ENCODE assay signal across 8 cellular contexts in genomic region chr3:126356373-126357298, GRCh38. TPM values are rescaled to one million over a fixed set of nuclear protein-coding genes. Genes with fewer than 3 reads are reported as not detected.
DNase-seq lines count a peak whose midpoint lies in the region; ATAC-seq, FAIRE-seq and TF ChIP-seq lines count a peak whose summit lies in the region.

No MANE protein-coding gene starts in this region.

- no peak overlapping the region for H3K23ac ChIP-seq in H1 (ENCODE audit: insufficient read length)

- TF ChIP-seq RAD21 in H1 (IDR thresholded peaks at IDR 0.05 in 1 of 2, conservative IDR thresholded peaks at IDR 0.05 in 1 of 2; ENCODE audit: low read depth in 2 of 2, low read length in 2 of 2), result no peak

- TF ChIP-seq EP300 in H1 (IDR thresholded peaks at IDR 0.05; ENCODE audit: borderline replicate concordance in 1 of 2, low read depth in 2 of 2, low read length in 2 of 2), result no peak

- in situ Hi-C loops in Panc1 (cut with HindIII; ENCODE audit: low pct_unique_long_range_greater_than_20kb, low sequenced_read_pairs), result no loop called here

- H2BK20ac ChIP-seq in H1 (ENCODE audit: low read length), result 0 out of 2 replicates have a peak overlapping the region, but pooled peaks have one; percentile 32

- H2AK5ac ChIP-seq in H1 (ENCODE audit: low read depth, low read length), result peak overlapping the region; percentile 97

- intact Hi-C loops in Panc1 (cut with micrococcal nuclease; ENCODE audit: unreplicated experiment), result no loop called here
- intact Hi-C loops in vagina (cut with DNase I), result loop anchor here (10.0 kb wide), 2 partner anchors 92 to 118 kb away; partner anchors contain the start of gene ZXDC

- whole genome bisulfite sequencing in H1 (ENCODE audit: extremely low coverage in 1 of 2, insufficient coverage in 1 of 2, insufficient read length in 1 of 2, insufficient replicate concordance in 2 of 2, low coverage in 1 of 2, low lambda C conversion rate in 2 of 2, missing lambda C conversion rate in 1 of 2), 2 experiments, result 3% methylated on average over 53 of the region's 105 CpGs; no CpG with 5 or more reads in 1 of the 2 experiments

- H4K20me1 ChIP-seq in H1 (replicated peaks in 1 of 2; ENCODE audit: control insufficient read depth in 1 of 2, insufficient read depth in 2 of 2, low read length in 2 of 2), result peaks cover 0 to 9% of the 10 kb centered on the region in 2 experiments

- H3K27ac ChIP-seq in Panc1 (ENCODE audit: low read length) (no peak overlapping the region), H1 (ENCODE audit: low read depth, low read length) (no peak overlapping the region), mucosa of rectum (ENCODE audit: low read depth in 2 of 2, low read length in 2 of 2) (peak overlapping the region; percentile 48 to 76), vagina (peak overlapping the region; percentile 87)

- H2BK5ac ChIP-seq in H1 (ENCODE audit: low read depth, low read length), result peak overlapping the region; percentile 88; the same call in 1 of the 2 replicates

- H3K23me2 ChIP-seq in H1 (ENCODE audit: low read depth, low read length), result peaks cover 17% of the 10 kb centered on the region

- H2BK12ac ChIP-seq in H1 (ENCODE audit: low read depth, low read length), result peak overlapping the region; percentile 92; the same call in 1 of the 2 replicates

- peak overlapping the region; percentile 91 for H4K91ac ChIP-seq in H1 (replicated peaks; ENCODE audit: insufficient read length, low read length)

- H3K9me3 ChIP-seq in Panc1 (ENCODE audit: control insufficient read depth, insufficient read depth, low read depth, low read length) (no peaks in the 10 kb centered on the region), H1 (ENCODE audit: insufficient read depth in 2 of 2, low read depth in 1 of 2, low read length in 1 of 2) (no peaks in the 10 kb centered on the region), mucosa of rectum (ENCODE audit: control insufficient read depth in 2 of 2, low read length in 2 of 2) (no peaks in the 10 kb centered on the region), vagina (no peaks in the 10 kb centered on the region)

- peak overlapping the region; percentile 93 to 96 for H3K4me2 ChIP-seq in H1 (ENCODE audit: insufficient read depth in 1 of 2, low read depth in 2 of 2, low read length in 2 of 2)

- peak; percentile 55 for DNase-seq in DMS53 (lab: John Stamatoyannopoulos, UW)
- no peak for DNase-seq in DMS53 treated with DMSO at 0.1 percent for 48 hours (lab: John Stamatoyannopoulos, UW; ENCODE audit: unreplicated experiment)
- DNase-seq in Panc1 (ENCODE audit: low read depth, low spot score), result no peak
- DNase-seq in H1 (ENCODE audit: low read depth in 1 of 2, low spot score in 2 of 2), result no peak
- DNase-seq in vagina (ENCODE audit: extremely low spot score in 2 of 2), result no peak
- DNase-seq in SIG-M5 treated with dmso at 0.1 percent for 504 hours (lab: John Stamatoyannopoulos, UW; ENCODE audit: unreplicated experiment), result no peak
- no peak for DNase-seq in H4 (ENCODE audit: low spot score)

- no peak overlapping the region for H3K14ac ChIP-seq in H1 (ENCODE audit: insufficient read length)

- H3K36me3 ChIP-seq in Panc1 (ENCODE audit: control insufficient read depth, insufficient read depth, low read length) (no peaks in the 10 kb centered on the region; the same call in 1 of the 2 replicates), H1 (ENCODE audit: control insufficient read depth in 2 of 4, insufficient read depth in 4 of 4, low read length in 3 of 4) (peaks cover 0 to 5% (median 2%) of the 10 kb centered on the region in 4 experiments; a peak in 2 of 8 replicates), mucosa of rectum (ENCODE audit: control insufficient read depth in 2 of 2, insufficient read depth in 2 of 2, low read length in 2 of 2) (no peaks in the 10 kb centered on the region), vagina (peaks cover 0 to 6% of the 10 kb centered on the region in 2 donors)

- H2BK120ac ChIP-seq in H1 (replicated peaks; ENCODE audit: low read depth, low read length), result no peak overlapping the region

- H2BK15ac ChIP-seq in H1 (ENCODE audit: low read length), result 0 out of 2 replicates have a peak overlapping the region, but pooled peaks have one; percentile 81

- H3K4me1 ChIP-seq in Panc1 (ENCODE audit: control insufficient read depth, insufficient read depth, low read length), result peaks cover 13% of the 10 kb centered on the region
- peaks cover 2 to 25% (median 14%) of the 10 kb centered on the region in 4 experiments for H3K4me1 ChIP-seq in H1 (replicated peaks in 1 of 4; ENCODE audit: control insufficient read depth in 3 of 4, insufficient read depth in 4 of 4, low read length in 3 of 4)
- H3K4me1 ChIP-seq in mucosa of rectum (ENCODE audit: control insufficient read depth in 2 of 2, insufficient read depth in 2 of 2, low read length in 2 of 2), result peaks cover 5 to 14% of the 10 kb centered on the region in 2 donors
- peaks cover 28% of the 10 kb centered on the region for H3K4me1 ChIP-seq in vagina

- CTCF ChIA-PET in Panc1 (lab: Charles Lee) (no interaction called here), H1 (lab: Charles Lee; ENCODE audit: partially characterized antibody) (interaction anchor here (0.7 to 5.7 kb wide), 8 partner anchors 8 to 223 kb away, joined by 3 to 30 read pairs (median 4); no protein-coding TSS in a partner anchor)

- TF ChIP-seq POLR2A in H1 (IDR thresholded peaks at IDR 0.05; ENCODE audit: control extremely low read depth in 1 of 2, low read depth in 2 of 2, low read length in 2 of 2) (no peak; a peak in 1 of 3 replicates), vagina (IDR thresholded peaks at IDR 0.05) (no peak)

- peak overlapping the region; percentile 92 for H4K8ac ChIP-seq in H1 (ENCODE audit: extremely low read depth, insufficient read depth, low read length)

- H3K79me1 ChIP-seq in H1 (ENCODE audit: low read depth, low read length), result 0 out of 2 replicates have a peak, but pooled peaks cover 3% of the 10 kb centered on the region

- peak overlapping the region; percentile 46 for H4K5ac ChIP-seq in H1 (ENCODE audit: insufficient read length, low read depth, low read length)

- H3K18ac ChIP-seq in H1 (ENCODE audit: extremely low read depth, low read length), result peak overlapping the region; percentile 97

- H3K4ac ChIP-seq in H1 (replicated peaks; ENCODE audit: insufficient read length, low read depth, low read length), result no peak overlapping the region

- BruUV-seq in Panc1 (replicated peaks; lab: Mats Ljungman, UMichigan), result no TSS peak

- H3K4me3 ChIP-seq in Panc1 (ENCODE audit: low read depth in 2 of 2, low read length in 2 of 2) (peak overlapping the region; percentile 26 to 44), H1 (ENCODE audit: extremely low read depth in 1 of 4, insufficient read depth in 2 of 4, low read depth in 3 of 4, low read length in 4 of 4) (peak overlapping the region; percentile 61 to 73 (median 68)), mucosa of rectum (ENCODE audit: low read length in 2 of 2) (peak overlapping the region; percentile 70 to 72), vagina (peak overlapping the region; percentile 64 to 98)

- POLR2A ChIA-PET in Panc1 (lab: Charles Lee) (no interaction called here), H1 (lab: Charles Lee; ENCODE audit: partially characterized antibody) (interaction anchor here (1.0 to 1.9 kb wide), 8 partner anchors 8 to 119 kb away, joined by 3 to 8 read pairs (median 4); partner anchors contain the start of gene ZXDC)

- H3K27me3 ChIP-seq in Panc1 (ENCODE audit: control insufficient read depth, insufficient read depth, low read length), result peaks cover 24% of the 10 kb centered on the region
- H3K27me3 ChIP-seq in H1 (replicated peaks in 1 of 4; ENCODE audit: control insufficient read depth in 3 of 4, extremely low read depth in 1 of 4, insufficient read depth in 3 of 4, low read length in 3 of 4), result peaks cover 0 to 17% (median 8%) of the 10 kb centered on the region in 4 experiments; a peak in 6 of 7 replicates
- peaks cover 23 to 34% of the 10 kb centered on the region in 2 donors for H3K27me3 ChIP-seq in mucosa of rectum (ENCODE audit: control insufficient read depth in 2 of 2, insufficient read depth in 2 of 2, low read length in 2 of 2)
- H3K27me3 ChIP-seq in vagina, result no peaks in the 10 kb centered on the region

- H3K79me2 ChIP-seq in H1 (ENCODE audit: control insufficient read depth in 1 of 2, insufficient read depth in 2 of 2, low read length in 2 of 2), result peaks cover 0 to 18% of the 10 kb centered on the region in 2 experiments; a peak in 1 of 4 replicates

- H3K9ac ChIP-seq in H1 (replicated peaks in 1 of 4; ENCODE audit: extremely low read depth in 1 of 4, low read depth in 3 of 4, low read length in 3 of 4) (peak overlapping the region; percentile 42 to 83 (median 70); a peak in 6 of 7 replicates), mucosa of rectum (ENCODE audit: low read depth in 1 of 2, low read length in 2 of 2) (peak overlapping the region; percentile 65 to 72)

- peak overlapping the region; percentile 22 for H3K56ac ChIP-seq in H1 (replicated peaks; ENCODE audit: insufficient read length, low read depth, low read length)

- no peak for ATAC-seq in Panc1

- H2AFZ ChIP-seq in H1 (ENCODE audit: low read length), result no peak overlapping the region

- TF ChIP-seq CTCF in Panc1 (IDR thresholded peaks at IDR 0.05), result no peak
- no peak for TF ChIP-seq CTCF in H1 (IDR thresholded peaks at IDR 0.05; ENCODE audit: control extremely low read depth in 1 of 3, insufficient read depth in 1 of 3, low read depth in 1 of 3, low read length in 3 of 3)
- TF ChIP-seq CTCF in vagina (IDR thresholded peaks at IDR 0.05), result no peak

- no peak for FAIRE-seq in H1 (lab: Jason Lieb, UNC)

RNA-seq across cellular contexts. Expression of gene KLF15, which starts 0.6 kb away (rescaled TPM):
- 0.10 TPM for total RNA-seq in Panc1 (2021; ENCODE audit: unreplicated experiment)
- polyA plus RNA-seq in Panc1 (2012; ENCODE audit: insufficient read length), result not detected
- total RNA-seq in H1 (2021; fragmentation: NEBNext Ultra II Directional; extraction: Animal tissue kit (Norgen Biotek cat#: 25700)), result 17.4 and 19.5 TPM in 2 replicates
- polyA plus RNA-seq in H1 (2011; rRNA removed), result 15.7 and 27.1 TPM in 2 replicates
- 18.4 TPM for polyA plus RNA-seq in H1 (2011; cell fraction: cytosol; rRNA removed)
- 25.2 TPM for polyA plus RNA-seq in H1 (2011; cell fraction: nucleus; rRNA removed)
- polyA plus RNA-seq in H1 (2012, experiment 1 of 2), result 9.7 to 11.7 TPM (median 11.4 TPM) in 4 replicates
- 12.0 TPM for polyA plus RNA-seq in H1 (2012, experiment 2 of 2)
- polyA plus RNA-seq in H1 (2013, experiment 1 of 2), result 7.1 TPM
- 6.9 TPM for polyA plus RNA-seq in H1 (2013, experiment 2 of 2)
- polyA minus RNA-seq in H1 (2011; rRNA and poly(A)+ RNA removed), result 5.5 and 8.5 TPM in 2 replicates
- 10.0 TPM for polyA minus RNA-seq in H1 (2011; cell fraction: cytosol; rRNA and poly(A)+ RNA removed)
- 19.5 TPM for polyA minus RNA-seq in H1 (2011; cell fraction: nucleus; rRNA and poly(A)+ RNA removed)
- total RNA-seq in vagina, result 25.3 TPM
- 1.1 and 1.6 TPM in 2 replicates for total RNA-seq in H4 (2014; rRNA removed; shearing (Covaris generic))

RNA-seq across cellular contexts. Expression of gene CFAP100, which starts 38.1 kb away (rescaled TPM):
- total RNA-seq in Panc1 (2021; ENCODE audit: unreplicated experiment), result not detected
- not detected for polyA plus RNA-seq in Panc1 (2012; ENCODE audit: insufficient read length)
- total RNA-seq in H1 (2021; fragmentation: NEBNext Ultra II Directional; extraction: Animal tissue kit (Norgen Biotek cat#: 25700)), result not detected in 2 replicates
- polyA plus RNA-seq in H1 (2011; rRNA removed), result 0.09 and 0.17 TPM in 2 replicates
- 0.12 TPM for polyA plus RNA-seq in H1 (2011; cell fraction: cytosol; rRNA removed)
- 0.68 TPM for polyA plus RNA-seq in H1 (2011; cell fraction: nucleus; rRNA removed)
- polyA plus RNA-seq in H1 (2012, experiment 1 of 2), result not detected in 4 replicates
- not detected for polyA plus RNA-seq in H1 (2012, experiment 2 of 2)
- polyA plus RNA-seq in H1 (2013, experiment 1 of 2), result 0.22 TPM
- polyA plus RNA-seq in H1 (2013, experiment 2 of 2), result 0.37 TPM
- polyA minus RNA-seq in H1 (2011; rRNA and poly(A)+ RNA removed), result 0.69 TPM in 1 of 2 replicates, not detected in the other
- polyA minus RNA-seq in H1 (2011; cell fraction: cytosol; rRNA and poly(A)+ RNA removed), result not detected
- polyA minus RNA-seq in H1 (2011; cell fraction: nucleus; rRNA and poly(A)+ RNA removed), result not detected
- not detected for total RNA-seq in vagina
- not detected in 2 replicates for total RNA-seq in H4 (2014; rRNA removed; shearing (Covaris generic))

Comparison
In these comparisons a context has a peak if more than half of its experiments do, and no peak if none do; other contexts are left out.
1. H3K27ac ChIP-seq: peak in mucosa of rectum (2 of 2) and vagina (single experiment); none in Panc1 (single experiment) and H1 (single experiment).
2. Peak in every context shown above with its lines, with median percentiles within 50 percentile points of each other: H3K4me3 ChIP-seq.